In genomic region chr2:84459028-84459943, GRCh38 we compare ENCODE assay signal across 1 cellular context.
TF ChIP-seq lines count a peak whose summit lies in the region.

TSS of gene SUCLG1 (minus strand) at chr2:84459280. CDS start at chr2:84459269, 11 bp downstream.

TF ChIP-seq in GM12878, 131 proteins besides CTCF, POLR2A, EP300 and RAD21 (continued from another document and continues in another):
- peak; percentile 18; the same call in 1 of the 2 replicates for TF ChIP-seq HSF1 (IDR thresholded peaks at IDR 0.05; ENCODE audit: low read depth, low read length)
- TF ChIP-seq, protein P1, sequence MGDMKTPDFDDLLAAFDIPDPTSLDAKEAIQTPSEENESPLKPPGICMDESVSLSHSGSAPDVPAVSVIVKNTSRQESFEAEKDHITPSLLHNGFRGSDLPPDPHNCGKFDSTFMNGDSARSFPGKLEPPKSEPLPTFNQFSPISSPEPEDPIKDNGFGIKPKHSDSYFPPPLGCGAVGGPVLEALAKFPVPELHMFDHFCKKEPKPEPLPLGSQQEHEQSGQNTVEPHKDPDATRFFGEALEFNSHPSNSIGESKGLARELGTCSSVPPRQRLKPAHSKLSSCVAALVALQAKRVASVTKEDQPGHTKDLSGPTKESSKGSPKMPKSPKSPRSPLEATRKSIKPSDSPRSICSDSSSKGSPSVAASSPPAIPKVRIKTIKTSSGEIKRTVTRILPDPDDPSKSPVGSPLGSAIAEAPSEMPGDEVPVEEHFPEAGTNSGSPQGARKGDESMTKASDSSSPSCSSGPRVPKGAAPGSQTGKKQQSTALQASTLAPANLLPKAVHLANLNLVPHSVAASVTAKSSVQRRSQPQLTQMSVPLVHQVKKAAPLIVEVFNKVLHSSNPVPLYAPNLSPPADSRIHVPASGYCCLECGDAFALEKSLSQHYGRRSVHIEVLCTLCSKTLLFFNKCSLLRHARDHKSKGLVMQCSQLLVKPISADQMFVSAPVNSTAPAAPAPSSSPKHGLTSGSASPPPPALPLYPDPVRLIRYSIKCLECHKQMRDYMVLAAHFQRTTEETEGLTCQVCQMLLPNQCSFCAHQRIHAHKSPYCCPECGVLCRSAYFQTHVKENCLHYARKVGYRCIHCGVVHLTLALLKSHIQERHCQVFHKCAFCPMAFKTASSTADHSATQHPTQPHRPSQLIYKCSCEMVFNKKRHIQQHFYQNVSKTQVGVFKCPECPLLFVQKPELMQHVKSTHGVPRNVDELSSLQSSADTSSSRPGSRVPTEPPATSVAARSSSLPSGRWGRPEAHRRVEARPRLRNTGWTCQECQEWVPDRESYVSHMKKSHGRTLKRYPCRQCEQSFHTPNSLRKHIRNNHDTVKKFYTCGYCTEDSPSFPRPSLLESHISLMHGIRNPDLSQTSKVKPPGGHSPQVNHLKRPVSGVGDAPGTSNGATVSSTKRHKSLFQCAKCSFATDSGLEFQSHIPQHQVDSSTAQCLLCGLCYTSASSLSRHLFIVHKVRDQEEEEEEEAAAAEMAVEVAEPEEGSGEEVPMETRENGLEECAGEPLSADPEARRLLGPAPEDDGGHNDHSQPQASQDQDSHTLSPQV (IDR thresholded peaks at IDR 0.05): peak; percentile 95
- TF ChIP-seq MYB (IDR thresholded peaks at IDR 0.05; ENCODE audit: borderline replicate concordance, low read depth, low read length): peak; percentile 97
- peak; percentile 97 for TF ChIP-seq IRF5 (IDR thresholded peaks at IDR 0.05; ENCODE audit: borderline replicate concordance)
- TF ChIP-seq, protein P2, sequence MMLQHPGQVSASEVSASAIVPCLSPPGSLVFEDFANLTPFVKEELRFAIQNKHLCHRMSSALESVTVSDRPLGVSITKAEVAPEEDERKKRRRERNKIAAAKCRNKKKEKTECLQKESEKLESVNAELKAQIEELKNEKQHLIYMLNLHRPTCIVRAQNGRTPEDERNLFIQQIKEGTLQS (IDR thresholded peaks at IDR 0.05; ENCODE audit: borderline replicate concordance, extremely low read depth, low read depth, low read length): no peak
- peak; percentile 81 for TF ChIP-seq SKIL (IDR thresholded peaks at IDR 0.05; ENCODE audit: low read depth, poor library complexity, severe bottlenecking)
- peak in 1 of 2 experiments; percentile 43; a peak in 1 of 4 replicates for TF ChIP-seq BHLHE40 (IDR thresholded peaks at IDR 0.05; ENCODE audit: borderline replicate concordance in 1 of 2, low read depth in 2 of 2, low read length in 1 of 2)
- TF ChIP-seq JUND (IDR thresholded peaks at IDR 0.05; ENCODE audit: low read depth, low read length): no peak
- no peak for TF ChIP-seq SUZ12 (IDR thresholded peaks at IDR 0.05; ENCODE audit: unreplicated experiment)
- peak; percentile 41; the same call in 1 of the 2 replicates for TF ChIP-seq SREBF1 (IDR thresholded peaks at IDR 0.05; ENCODE audit: low read length)
- peak; percentile 89 for TF ChIP-seq MYC (IDR thresholded peaks at IDR 0.05; ENCODE audit: insufficient read depth, insufficient read length, insufficient replicate concordance, low read length, severe bottlenecking)
- TF ChIP-seq MXI1 (IDR thresholded peaks at IDR 0.05; ENCODE audit: low read depth, low read length): peak; percentile 64
- no peak for TF ChIP-seq KAT2A (conservative IDR thresholded peaks at IDR 0.05; ENCODE audit: control insufficient read depth, low read depth, low read length)
- peak; percentile 93 for TF ChIP-seq CBFB (IDR thresholded peaks at IDR 0.05; ENCODE audit: low read depth)
- TF ChIP-seq TARDBP (IDR thresholded peaks at IDR 0.05; ENCODE audit: borderline replicate concordance): peak; percentile 84
- TF ChIP-seq, protein P3, sequence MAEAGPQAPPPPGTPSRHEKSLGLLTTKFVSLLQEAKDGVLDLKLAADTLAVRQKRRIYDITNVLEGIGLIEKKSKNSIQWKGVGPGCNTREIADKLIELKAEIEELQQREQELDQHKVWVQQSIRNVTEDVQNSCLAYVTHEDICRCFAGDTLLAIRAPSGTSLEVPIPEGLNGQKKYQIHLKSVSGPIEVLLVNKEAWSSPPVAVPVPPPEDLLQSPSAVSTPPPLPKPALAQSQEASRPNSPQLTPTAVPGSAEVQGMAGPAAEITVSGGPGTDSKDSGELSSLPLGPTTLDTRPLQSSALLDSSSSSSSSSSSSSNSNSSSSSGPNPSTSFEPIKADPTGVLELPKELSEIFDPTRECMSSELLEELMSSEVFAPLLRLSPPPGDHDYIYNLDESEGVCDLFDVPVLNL (IDR thresholded peaks at IDR 0.05; ENCODE audit: low read depth, low read length): peak; percentile 89
- no peak for TF ChIP-seq ZBTB4 (CRISPR knock-in tag; IDR thresholded peaks at IDR 0.05)
- TF ChIP-seq NFIC (IDR thresholded peaks at IDR 0.05; ENCODE audit: low read depth, low read length): no peak
- TF ChIP-seq TAF1 (IDR thresholded peaks at IDR 0.05; ENCODE audit: borderline replicate concordance, low read depth, low read length): peak; percentile 39; the same call in 1 of the 2 replicates
- TF ChIP-seq E2F8 (IDR thresholded peaks at IDR 0.05; ENCODE audit: low read depth, partially characterized antibody): peak; percentile 67
- TF ChIP-seq NFXL1 (IDR thresholded peaks at IDR 0.05; ENCODE audit: borderline replicate concordance): no peak
- TF ChIP-seq, protein P4, sequence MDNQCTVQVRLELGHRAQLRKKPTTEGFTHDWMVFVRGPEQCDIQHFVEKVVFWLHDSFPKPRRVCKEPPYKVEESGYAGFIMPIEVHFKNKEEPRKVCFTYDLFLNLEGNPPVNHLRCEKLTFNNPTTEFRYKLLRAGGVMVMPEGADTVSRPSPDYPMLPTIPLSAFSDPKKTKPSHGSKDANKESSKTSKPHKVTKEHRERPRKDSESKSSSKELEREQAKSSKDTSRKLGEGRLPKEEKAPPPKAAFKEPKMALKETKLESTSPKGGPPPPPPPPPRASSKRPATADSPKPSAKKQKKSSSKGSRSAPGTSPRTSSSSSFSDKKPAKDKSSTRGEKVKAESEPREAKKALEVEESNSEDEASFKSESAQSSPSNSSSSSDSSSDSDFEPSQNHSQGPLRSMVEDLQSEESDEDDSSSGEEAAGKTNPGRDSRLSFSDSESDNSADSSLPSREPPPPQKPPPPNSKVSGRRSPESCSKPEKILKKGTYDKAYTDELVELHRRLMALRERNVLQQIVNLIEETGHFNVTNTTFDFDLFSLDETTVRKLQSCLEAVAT (IDR thresholded peaks at IDR 0.05): peak; percentile 82
- TF ChIP-seq KDM1A (IDR thresholded peaks at IDR 0.05; ENCODE audit: borderline replicate concordance): no peak
- TF ChIP-seq SMC3 (IDR thresholded peaks at IDR 0.05; ENCODE audit: borderline replicate concordance, low read length): no peak
- peak; percentile 50 for TF ChIP-seq HDAC6 (IDR thresholded peaks at IDR 0.05; ENCODE audit: unreplicated experiment)
- TF ChIP-seq DPF2 (IDR thresholded peaks at IDR 0.05): peak; percentile 54; the same call in 1 of the 2 replicates
- TF ChIP-seq CHD2 (IDR thresholded peaks at IDR 0.05; ENCODE audit: borderline replicate concordance, low read depth, low read length): peak; percentile 87
- TF ChIP-seq FOS (IDR thresholded peaks at IDR 0.05; ENCODE audit: borderline replicate concordance, extremely low read depth, insufficient read length): no peak
- peak; percentile 85 for TF ChIP-seq ATF7 (IDR thresholded peaks at IDR 0.05; ENCODE audit: low read depth)
- TF ChIP-seq RELA (IDR thresholded peaks at IDR 0.05; ENCODE audit: borderline replicate concordance, partially characterized antibody): peak; percentile 93
- TF ChIP-seq RELB (IDR thresholded peaks at IDR 0.05; ENCODE audit: low read depth): peak; percentile 95
- TF ChIP-seq MTA3 (IDR thresholded peaks at IDR 0.05; ENCODE audit: borderline replicate concordance, low read length): no peak
- peak; percentile 82 for TF ChIP-seq YY1 (IDR thresholded peaks at IDR 0.05; ENCODE audit: low read depth, low read length)
- TF ChIP-seq SRF (IDR thresholded peaks at IDR 0.05; ENCODE audit: low read depth in 2 of 2, low read length in 2 of 2): no peak
- TF ChIP-seq RCOR1 (conservative IDR thresholded peaks at IDR 0.05; ENCODE audit: low read depth, low read length): 0 out of 2 replicates have a peak, but pooled peaks have one; percentile 55
- peak; percentile 70; the same call in 1 of the 2 replicates for TF ChIP-seq POLR2AphosphoS5 (IDR thresholded peaks at IDR 0.05; ENCODE audit: low read length)
- TF ChIP-seq WRNIP1 (IDR thresholded peaks at IDR 0.05; ENCODE audit: borderline replicate concordance, low read depth, low read length): no peak
- TF ChIP-seq KLF5 (IDR thresholded peaks at IDR 0.05; ENCODE audit: partially characterized antibody): peak; percentile 89
- TF ChIP-seq ZNF207 (IDR thresholded peaks at IDR 0.05; ENCODE audit: borderline replicate concordance): peak; percentile 90
